ENCODE assay signal across 1 cellular context in the genomic region with DNA sequence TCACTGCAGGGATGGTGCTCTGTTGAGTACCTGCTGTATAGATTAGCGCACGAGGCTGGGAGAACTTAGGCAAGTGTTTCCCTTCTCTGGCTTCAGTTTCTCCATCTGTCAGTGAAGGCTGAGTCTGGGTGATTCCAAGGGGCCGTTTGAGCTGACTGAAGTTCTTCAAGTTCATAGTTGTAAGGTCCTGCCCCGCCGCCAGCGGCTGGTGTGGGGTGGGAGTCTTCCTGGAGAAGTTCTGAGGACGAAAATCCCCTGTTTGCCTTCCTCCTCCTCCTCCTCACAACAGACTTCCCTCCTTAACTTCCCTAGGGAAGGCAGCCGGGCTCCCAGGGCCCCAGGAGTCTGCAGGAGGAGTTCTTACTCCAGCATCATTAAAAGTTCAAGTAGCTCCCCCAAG.
TF ChIP-seq lines count a peak whose summit lies in the region.

No MANE protein-coding gene starts in this region.

TF ChIP-seq in H1, 55 proteins besides CTCF, POLR2A, EP300 and RAD21:
- no peak for TF ChIP-seq CTBP2 (IDR thresholded peaks at IDR 0.05; ENCODE audit: borderline replicate concordance, insufficient read depth, insufficient read length, low read length)
- no peak for TF ChIP-seq CEBPB (IDR thresholded peaks at IDR 0.05; ENCODE audit: low read depth, low read length)
- TF ChIP-seq SIX5 (IDR thresholded peaks at IDR 0.05; ENCODE audit: low read depth, low read length), result no peak
- TF ChIP-seq NRF1 (IDR thresholded peaks at IDR 0.05; ENCODE audit: low read depth, low read length), result no peak
- no peak for TF ChIP-seq KDM4A (IDR thresholded peaks at IDR 0.05; ENCODE audit: low read depth, low read length, severe bottlenecking)
- TF ChIP-seq, protein P1, sequence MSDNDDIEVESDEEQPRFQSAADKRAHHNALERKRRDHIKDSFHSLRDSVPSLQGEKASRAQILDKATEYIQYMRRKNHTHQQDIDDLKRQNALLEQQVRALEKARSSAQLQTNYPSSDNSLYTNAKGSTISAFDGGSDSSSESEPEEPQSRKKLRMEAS (IDR thresholded peaks at IDR 0.05), result no peak
- TF ChIP-seq CREB1 (IDR thresholded peaks at IDR 0.05), result no peak
- TF ChIP-seq, protein P2, sequence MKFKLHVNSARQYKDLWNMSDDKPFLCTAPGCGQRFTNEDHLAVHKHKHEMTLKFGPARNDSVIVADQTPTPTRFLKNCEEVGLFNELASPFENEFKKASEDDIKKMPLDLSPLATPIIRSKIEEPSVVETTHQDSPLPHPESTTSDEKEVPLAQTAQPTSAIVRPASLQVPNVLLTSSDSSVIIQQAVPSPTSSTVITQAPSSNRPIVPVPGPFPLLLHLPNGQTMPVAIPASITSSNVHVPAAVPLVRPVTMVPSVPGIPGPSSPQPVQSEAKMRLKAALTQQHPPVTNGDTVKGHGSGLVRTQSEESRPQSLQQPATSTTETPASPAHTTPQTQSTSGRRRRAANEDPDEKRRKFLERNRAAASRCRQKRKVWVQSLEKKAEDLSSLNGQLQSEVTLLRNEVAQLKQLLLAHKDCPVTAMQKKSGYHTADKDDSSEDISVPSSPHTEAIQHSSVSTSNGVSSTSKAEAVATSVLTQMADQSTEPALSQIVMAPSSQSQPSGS (IDR thresholded peaks at IDR 0.05; ENCODE audit: low read length), result no peak
- TF ChIP-seq HDAC2 (IDR thresholded peaks at IDR 0.05; ENCODE audit: borderline replicate concordance in 1 of 2, low read depth in 2 of 2, low read length in 2 of 2), result no peak
- no peak for TF ChIP-seq CHD1 (IDR thresholded peaks at IDR 0.05; ENCODE audit: low read depth, low read length)
- TF ChIP-seq SRF (IDR thresholded peaks at IDR 0.05; ENCODE audit: low read depth, low read length), result no peak
- TF ChIP-seq JUN (IDR thresholded peaks at IDR 0.05; ENCODE audit: low read depth, low read length), result no peak
- no peak for TF ChIP-seq ASH2L (IDR thresholded peaks at IDR 0.05; ENCODE audit: low read length)
- no peak for TF ChIP-seq POLR2AphosphoS5 (IDR thresholded peaks at IDR 0.05; ENCODE audit: low read depth, low read length)
- TF ChIP-seq, protein P3, sequence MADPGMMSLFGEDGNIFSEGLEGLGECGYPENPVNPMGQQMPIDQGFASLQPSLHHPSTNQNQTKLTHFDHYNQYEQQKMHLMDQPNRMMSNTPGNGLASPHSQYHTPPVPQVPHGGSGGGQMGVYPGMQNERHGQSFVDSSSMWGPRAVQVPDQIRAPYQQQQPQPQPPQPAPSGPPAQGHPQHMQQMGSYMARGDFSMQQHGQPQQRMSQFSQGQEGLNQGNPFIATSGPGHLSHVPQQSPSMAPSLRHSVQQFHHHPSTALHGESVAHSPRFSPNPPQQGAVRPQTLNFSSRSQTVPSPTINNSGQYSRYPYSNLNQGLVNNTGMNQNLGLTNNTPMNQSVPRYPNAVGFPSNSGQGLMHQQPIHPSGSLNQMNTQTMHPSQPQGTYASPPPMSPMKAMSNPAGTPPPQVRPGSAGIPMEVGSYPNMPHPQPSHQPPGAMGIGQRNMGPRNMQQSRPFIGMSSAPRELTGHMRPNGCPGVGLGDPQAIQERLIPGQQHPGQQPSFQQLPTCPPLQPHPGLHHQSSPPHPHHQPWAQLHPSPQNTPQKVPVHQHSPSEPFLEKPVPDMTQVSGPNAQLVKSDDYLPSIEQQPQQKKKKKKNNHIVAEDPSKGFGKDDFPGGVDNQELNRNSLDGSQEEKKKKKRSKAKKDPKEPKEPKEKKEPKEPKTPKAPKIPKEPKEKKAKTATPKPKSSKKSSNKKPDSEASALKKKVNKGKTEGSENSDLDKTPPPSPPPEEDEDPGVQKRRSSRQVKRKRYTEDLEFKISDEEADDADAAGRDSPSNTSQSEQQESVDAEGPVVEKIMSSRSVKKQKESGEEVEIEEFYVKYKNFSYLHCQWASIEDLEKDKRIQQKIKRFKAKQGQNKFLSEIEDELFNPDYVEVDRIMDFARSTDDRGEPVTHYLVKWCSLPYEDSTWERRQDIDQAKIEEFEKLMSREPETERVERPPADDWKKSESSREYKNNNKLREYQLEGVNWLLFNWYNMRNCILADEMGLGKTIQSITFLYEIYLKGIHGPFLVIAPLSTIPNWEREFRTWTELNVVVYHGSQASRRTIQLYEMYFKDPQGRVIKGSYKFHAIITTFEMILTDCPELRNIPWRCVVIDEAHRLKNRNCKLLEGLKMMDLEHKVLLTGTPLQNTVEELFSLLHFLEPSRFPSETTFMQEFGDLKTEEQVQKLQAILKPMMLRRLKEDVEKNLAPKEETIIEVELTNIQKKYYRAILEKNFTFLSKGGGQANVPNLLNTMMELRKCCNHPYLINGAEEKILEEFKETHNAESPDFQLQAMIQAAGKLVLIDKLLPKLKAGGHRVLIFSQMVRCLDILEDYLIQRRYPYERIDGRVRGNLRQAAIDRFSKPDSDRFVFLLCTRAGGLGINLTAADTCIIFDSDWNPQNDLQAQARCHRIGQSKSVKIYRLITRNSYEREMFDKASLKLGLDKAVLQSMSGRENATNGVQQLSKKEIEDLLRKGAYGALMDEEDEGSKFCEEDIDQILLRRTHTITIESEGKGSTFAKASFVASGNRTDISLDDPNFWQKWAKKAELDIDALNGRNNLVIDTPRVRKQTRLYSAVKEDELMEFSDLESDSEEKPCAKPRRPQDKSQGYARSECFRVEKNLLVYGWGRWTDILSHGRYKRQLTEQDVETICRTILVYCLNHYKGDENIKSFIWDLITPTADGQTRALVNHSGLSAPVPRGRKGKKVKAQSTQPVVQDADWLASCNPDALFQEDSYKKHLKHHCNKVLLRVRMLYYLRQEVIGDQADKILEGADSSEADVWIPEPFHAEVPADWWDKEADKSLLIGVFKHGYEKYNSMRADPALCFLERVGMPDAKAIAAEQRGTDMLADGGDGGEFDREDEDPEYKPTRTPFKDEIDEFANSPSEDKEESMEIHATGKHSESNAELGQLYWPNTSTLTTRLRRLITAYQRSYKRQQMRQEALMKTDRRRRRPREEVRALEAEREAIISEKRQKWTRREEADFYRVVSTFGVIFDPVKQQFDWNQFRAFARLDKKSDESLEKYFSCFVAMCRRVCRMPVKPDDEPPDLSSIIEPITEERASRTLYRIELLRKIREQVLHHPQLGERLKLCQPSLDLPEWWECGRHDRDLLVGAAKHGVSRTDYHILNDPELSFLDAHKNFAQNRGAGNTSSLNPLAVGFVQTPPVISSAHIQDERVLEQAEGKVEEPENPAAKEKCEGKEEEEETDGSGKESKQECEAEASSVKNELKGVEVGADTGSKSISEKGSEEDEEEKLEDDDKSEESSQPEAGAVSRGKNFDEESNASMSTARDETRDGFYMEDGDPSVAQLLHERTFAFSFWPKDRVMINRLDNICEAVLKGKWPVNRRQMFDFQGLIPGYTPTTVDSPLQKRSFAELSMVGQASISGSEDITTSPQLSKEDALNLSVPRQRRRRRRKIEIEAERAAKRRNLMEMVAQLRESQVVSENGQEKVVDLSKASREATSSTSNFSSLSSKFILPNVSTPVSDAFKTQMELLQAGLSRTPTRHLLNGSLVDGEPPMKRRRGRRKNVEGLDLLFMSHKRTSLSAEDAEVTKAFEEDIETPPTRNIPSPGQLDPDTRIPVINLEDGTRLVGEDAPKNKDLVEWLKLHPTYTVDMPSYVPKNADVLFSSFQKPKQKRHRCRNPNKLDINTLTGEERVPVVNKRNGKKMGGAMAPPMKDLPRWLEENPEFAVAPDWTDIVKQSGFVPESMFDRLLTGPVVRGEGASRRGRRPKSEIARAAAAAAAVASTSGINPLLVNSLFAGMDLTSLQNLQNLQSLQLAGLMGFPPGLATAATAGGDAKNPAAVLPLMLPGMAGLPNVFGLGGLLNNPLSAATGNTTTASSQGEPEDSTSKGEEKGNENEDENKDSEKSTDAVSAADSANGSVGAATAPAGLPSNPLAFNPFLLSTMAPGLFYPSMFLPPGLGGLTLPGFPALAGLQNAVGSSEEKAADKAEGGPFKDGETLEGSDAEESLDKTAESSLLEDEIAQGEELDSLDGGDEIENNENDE (IDR thresholded peaks at IDR 0.05; ENCODE audit: insufficient replicate concordance, low read length), result no peak
